8 cellular contexts compared by ENCODE assay signal in genomic region chr20:53593466-53594007, GRCh38. TPM values are rescaled to one million over a fixed set of nuclear protein-coding genes. Genes with fewer than 3 reads are reported as not detected.
DNase-seq lines count a peak whose midpoint lies in the region; ATAC-seq and TF ChIP-seq lines count a peak whose summit lies in the region.
"Not testable (repeated sequence)": the region's sequence is repeated elsewhere in the genome, so short reads cannot be mapped to it uniquely, and the experiment has no call there.

Gene ZNF217 (minus strand): TSS chr20:53593839. CDS start chr20:53582826, 11,013 bp downstream.

- H3K4me3 ChIP-seq in AG10803 (ENCODE audit: low read length) = peak within 1 kb of the TSS; percentile 73
- H3K4me3 ChIP-seq in PC-3 (ENCODE audit: low read length) = peak within 1 kb of the TSS; percentile 92
- H3K4me3 ChIP-seq in liver (ENCODE audit: low read depth in 1 of 3, low read length in 3 of 3) = peak within 1 kb of the TSS; percentile 47 to 69 (median 65)

- intact Hi-C loops in PC-3 (cut with micrococcal nuclease) = loop anchor here (1.0 to 10.0 kb wide), 2 partner anchors 235 to 1959 kb away; no protein-coding TSS in a partner anchor

- BruUV-seq in PC-3 (replicated peaks; lab: Mats Ljungman, UMichigan) = not testable (repeated sequence)

- peak within 1 kb of the TSS; percentile 95 for H2AFZ ChIP-seq in PC-3 (ENCODE audit: low read length)

- H3K4me1 ChIP-seq in PC-3 (ENCODE audit: insufficient read depth, low read length) = peaks cover 48% of the 10 kb centered on the region
- H3K4me1 ChIP-seq in liver (ENCODE audit: control insufficient read depth in 4 of 4, insufficient read depth in 4 of 4, low read length in 3 of 4) = peaks cover 6 to 18% (median 9%) of the 10 kb centered on the region in 4 donors

- not testable (repeated sequence) for H3K9me3 ChIP-seq in PC-3 (ENCODE audit: low read length); liver (ENCODE audit: control insufficient read depth in 4 of 4, low read length in 3 of 4)

- H3K27ac ChIP-seq in PC-3 (ENCODE audit: low read length) = peak within 1 kb of the TSS; percentile 81
- H3K27ac ChIP-seq in liver (ENCODE audit: low read depth in 1 of 2, low read length in 2 of 2) = peak within 1 kb of the TSS; percentile 97 to 99

- not testable (repeated sequence) for H3K27me3 ChIP-seq in PC-3 (ENCODE audit: low read length); liver (ENCODE audit: control insufficient read depth in 4 of 4, insufficient read depth in 4 of 4, low read length in 3 of 4)

- not testable (repeated sequence) for H3K9me2 ChIP-seq in PC-3 (replicated peaks; ENCODE audit: low read length)

- H3F3A ChIP-seq in PC-3 (ENCODE audit: low read length, unreplicated experiment) = not testable (repeated sequence)

- H3K9ac ChIP-seq in PC-3 (ENCODE audit: low read length) = peak within 1 kb of the TSS; percentile 91
- H3K9ac ChIP-seq in liver (ENCODE audit: low read depth in 1 of 2, low read length in 2 of 2) = peak within 1 kb of the TSS; percentile 83 to 97

- peak within 1 kb of the TSS; percentile 83 for H3K4me2 ChIP-seq in PC-3 (ENCODE audit: low read length)

- 4% methylated on average over 66 of the region's 66 CpGs for WGBS in liver

- TF ChIP-seq RAD21 in liver (IDR thresholded peaks at IDR 0.05) = not testable (repeated sequence)

- peaks cover 80% of the 10 kb centered on the region for H3K79me2 ChIP-seq in PC-3 (ENCODE audit: low read length)

- CTCF ChIA-PET in PC-3 (lab: Charles Lee) = interaction anchor here (0.6 to 1.2 kb wide), 5 partner anchors 14 to 304 kb away, joined by 4 to 6 read pairs (median 5); no protein-coding TSS in a partner anchor

- H3K36me3 ChIP-seq in PC-3 (ENCODE audit: low read depth, low read length); liver (ENCODE audit: control insufficient read depth in 4 of 4, insufficient read depth in 3 of 4, low read depth in 1 of 4, low read length in 3 of 4): not testable (repeated sequence)

- ATAC-seq in GM19452 (IDR thresholded peaks at IDR 0.05; ENCODE audit: unreplicated experiment) (peak; percentile 30), HG03439 (IDR thresholded peaks at IDR 0.05; ENCODE audit: unreplicated experiment) (peak; percentile 30), PC-3 (peak; percentile 41)

- not testable (repeated sequence) for H4K20me1 ChIP-seq in PC-3 (ENCODE audit: low read length)

- POLR2A ChIA-PET in PC-3 (lab: Charles Lee; ENCODE audit: unreplicated experiment) = interaction anchor here (0.6 to 1.6 kb wide), 12 partner anchors 10 to 306 kb away, joined by 3 to 22 read pairs (median 5); no protein-coding TSS in a partner anchor

- DNase-seq in AG10803 (ENCODE audit: low read depth) (peak; percentile 55), PC-3 (peak; percentile 75)
- peak; percentile 88 for DNase-seq in activated CD8-positive, alpha-beta memory T cell treated with anti-CD3 and anti-CD28 coated beads, Interleukin-2, amount 50 U/mL, for 48 hours
- DNase-seq in effector CD4-positive, alpha-beta T cell = peak; percentile 58
- DNase-seq in stimulated activated CD4-positive, alpha-beta T cell treated with anti-CD3 and anti-CD28 coated beads, Interleukin-15, amount 100 ng/mL, for 1 hour (ENCODE audit: low read depth in 1 of 2, low spot score in 1 of 2) = peak; percentile 51 to 54

- not testable (repeated sequence) for TF ChIP-seq CTCF in AG10803 (conservative IDR thresholded peaks at IDR 0.05; ENCODE audit: low read length); PC-3 (conservative IDR thresholded peaks at IDR 0.05; ENCODE audit: low read depth, low read length); liver (IDR thresholded peaks at IDR 0.05; ENCODE audit: low read depth, low read length, missing input control)

RNA-seq across cellular contexts. Expression of gene ZNF217, which starts in this region (rescaled TPM):
- total RNA-seq in PC-3 (2014; rRNA removed) = 45.6 and 55.5 TPM in 2 replicates
- 10 to 100 TPM; 14.9 to 16.3 TPM for total RNA-seq in liver
- polyA plus RNA-seq in liver = 1 to 10 TPM; 4.2 to 7.6 TPM

Comparison
In these comparisons a context has a peak if more than half of its experiments do, and no peak if none do; other contexts are left out.
1. Peak in every context shown above with its lines: DNase-seq, ATAC-seq, H3K4me3 ChIP-seq and H3K27ac ChIP-seq.